8 cellular contexts compared by ENCODE assay signal in genomic region chr11:63635762-63636465, GRCh38. TPM values are rescaled to one million over a fixed set of nuclear protein-coding genes. Genes with fewer than 3 reads are reported as not detected.
DNase-seq lines count a peak whose midpoint lies in the region; ATAC-seq, FAIRE-seq and TF ChIP-seq lines count a peak whose summit lies in the region.

No MANE protein-coding gene starts in this region.

- no peaks in the 10 kb centered on the region for H3K79me2 ChIP-seq in HepG2 (ENCODE audit: insufficient read depth, low read length)

- no peak overlapping the region for H3K4me2 ChIP-seq in HepG2 (ENCODE audit: low read depth, low read length)

- H3K36me3 ChIP-seq in HepG2 (replicated peaks in 1 of 2; ENCODE audit: control insufficient read depth in 1 of 2, insufficient read depth in 2 of 2, low read length in 2 of 2), result no peaks in the 10 kb centered on the region

- H3K27ac ChIP-seq in HepG2 (ENCODE audit: extremely low read length, insufficient read depth, low read length), result no peak overlapping the region

- TF ChIP-seq EP300 in HepG2 (IDR thresholded peaks at IDR 0.05; ENCODE audit: low read depth in 2 of 2, low read length in 2 of 2) (no peak), HepG2 (CRISPR knock-in tag; IDR thresholded peaks at IDR 0.05; ENCODE audit: borderline replicate concordance) (no peak)

- H3K4me1 ChIP-seq in HepG2 (ENCODE audit: insufficient read depth, low read length), result peaks cover 6% of the 10 kb centered on the region; the same call in 1 of the 2 replicates

- ATAC-seq in HepG2 (peak; percentile 77), HG03378 (IDR thresholded peaks at IDR 0.05; ENCODE audit: unreplicated experiment) (no peak)

- no peak for TF ChIP-seq POLR2A in HepG2 (IDR thresholded peaks at IDR 0.05; ENCODE audit: insufficient read depth in 1 of 2, low read depth in 2 of 2, low read length in 2 of 2)

- TF ChIP-seq CTCF in chondrocyte (IDR thresholded peaks at IDR 0.05) (peak; percentile 91), HepG2 (CRISPR knock-in tag; IDR thresholded peaks at IDR 0.05) (peak; percentile 89)

- no TSS peak for BruUV-seq in HepG2 (replicated peaks; lab: Mats Ljungman, UMichigan)

- in situ Hi-C loops in HepG2 (cut with HindIII; ENCODE audit: extremely low pct_ligation_motif_present, low pct_unique_long_range_greater_than_20kb), result loop anchor here (5.0 kb wide), 1 partner anchor 159 kb away; no protein-coding TSS in a partner anchor

- peak; percentile 87 for FAIRE-seq in HepG2 (lab: Jason Lieb, UNC)

- POLR2A ChIA-PET in HepG2 (lab: Yijun Ruan, JAX), result no interaction called here

- no peaks in the 10 kb centered on the region for H3K27me3 Mint-ChIP-seq in chondrocyte (ENCODE audit: low read depth)

- H2AFZ ChIP-seq in HepG2 (ENCODE audit: low read length), result no peak overlapping the region

- H4K20me1 ChIP-seq in HepG2 (ENCODE audit: insufficient read depth, low read length), result no peaks in the 10 kb centered on the region

- no peak overlapping the region for H3K9ac ChIP-seq in HepG2 (ENCODE audit: insufficient read depth, low read depth, low read length)

- 20% methylated on average over 10 of the region's 10 CpGs for WGBS in HepG2 (ENCODE audit: low lambda C conversion rate)

- peak; percentile 88 for TF ChIP-seq RAD21 in HepG2 (CRISPR knock-in tag; IDR thresholded peaks at IDR 0.05)

- DNase-seq in NK-92 treated with Interleukin-12 subunit alpha and Interleukin-12 subunit beta, amount 100 ng/mL, for 24 hours (lab: John Stamatoyannopoulos, UW), result peak; percentile 32
- DNase-seq in NK-92 (lab: John Stamatoyannopoulos, UW; ENCODE audit: unreplicated experiment) (no peak), NCI-H2196 (lab: John Stamatoyannopoulos, UW; ENCODE audit: unreplicated experiment) (peak; percentile 61), chondrocyte (ENCODE audit: low spot score) (no peak), HepG2 (ENCODE audit: low spot score) (peak; percentile 47)
- peak; percentile 55 to 75 for DNase-seq in activated CD4-positive, alpha-beta T cell treated with anti-CD3 and anti-CD28 coated beads for 4 hours
- DNase-seq in stimulated activated CD4-positive, alpha-beta T cell treated with anti-CD3 and anti-CD28 coated beads, TNF-alpha, amount 100 ng/mL, for 24 hours (ENCODE audit: low read depth in 3 of 3), result peak; percentile 33 to 57 (median 51)

- H3K4me3 ChIP-seq in HepG2 (replicated peaks in 1 of 3; ENCODE audit: insufficient read depth in 1 of 3, low read depth in 2 of 3, low read length in 3 of 3), result no peak overlapping the region

- CTCF ChIA-PET in HepG2 (lab: Yijun Ruan, JAX; ENCODE audit: low intra/inter-chr PET ratio, low total read pairs), result interaction anchor here (0.7 to 2.1 kb wide), 8 partner anchors 29 to 600 kb away, joined by 3 to 45 read pairs (median 6); no protein-coding TSS in a partner anchor

- no peaks in the 10 kb centered on the region; a peak in 2 of 5 replicates for H3K27me3 ChIP-seq in HepG2 (ENCODE audit: control insufficient read depth in 1 of 2, insufficient read depth in 2 of 2, low read length in 2 of 2)

- no peaks in the 10 kb centered on the region for H3K9me3 ChIP-seq in HepG2 (ENCODE audit: low read length)

- H3K9me3 Mint-ChIP-seq in chondrocyte (ENCODE audit: low read depth), result no peaks in the 10 kb centered on the region

- no peak overlapping the region for H3K4me3 Mint-ChIP-seq in chondrocyte (ENCODE audit: unreplicated experiment)

- H3K36me3 Mint-ChIP-seq in chondrocyte (ENCODE audit: low read depth), result peaks cover 24% of the 10 kb centered on the region

- intact Hi-C loops in HepG2 (cut with micrococcal nuclease; ENCODE audit: unreplicated experiment), result loop anchor here (1.0 to 5.0 kb wide), 3 partner anchors 43 to 729 kb away; no protein-coding TSS in a partner anchor

- H3K27ac Mint-ChIP-seq in chondrocyte (ENCODE audit: unreplicated experiment), result no peak overlapping the region

- H3K4me1 Mint-ChIP-seq in chondrocyte (ENCODE audit: low read depth), result peaks cover 12% of the 10 kb centered on the region

TF ChIP-seq in HepG2, 621 proteins besides CTCF, POLR2A, EP300 and RAD21 (continues in another document):
- no peak for TF ChIP-seq FOXC1 (CRISPR knock-in tag; IDR thresholded peaks at IDR 0.05; ENCODE audit: borderline replicate concordance)
- TF ChIP-seq SOX13 (IDR thresholded peaks at IDR 0.05), result no peak
- TF ChIP-seq SOX13 (CRISPR knock-in tag; conservative IDR thresholded peaks at IDR 0.05 in 1 of 2, IDR thresholded peaks at IDR 0.05 in 1 of 2), result no peak

RNA-seq across cellular contexts. Expression of gene PLAAT3, which starts 21.7 kb away (rescaled TPM):
- total RNA-seq in chondrocyte (9.3 to 22.0 TPM (median 21.2 TPM) in 3 replicates), HepG2 (2016; rRNA removed; fragmentation: Illumina TruSeq; extraction: Trizol) (9.3 and 10.2 TPM in 2 replicates)
- 3.6 and 6.6 TPM in 2 replicates for total RNA-seq in HepG2 (2016; cell fraction: cytosol; rRNA removed; fragmentation: Illumina TruSeq; extraction: Trizol; ENCODE audit: low read depth)
- total RNA-seq in HepG2 (2016; cell fraction: insoluble cytoplasmic fraction; rRNA removed; fragmentation: Illumina TruSeq; extraction: Trizol), result 7.3 and 9.9 TPM in 2 replicates
- 4.8 and 8.0 TPM in 2 replicates for total RNA-seq in HepG2 (2016; cell fraction: membrane; rRNA removed; fragmentation: Illumina TruSeq; extraction: Trizol)
- 2.6 and 3.3 TPM in 2 replicates for total RNA-seq in HepG2 (2016; cell fraction: nucleus; rRNA removed; fragmentation: Illumina TruSeq; extraction: Trizol)
- 16.4 and 17.2 TPM in 2 replicates for polyA plus RNA-seq in HepG2 (2011; rRNA removed)
- polyA plus RNA-seq in HepG2 (2011; cell fraction: cytosol; rRNA removed), result 235 and 350 TPM in 2 replicates
- 17.6 and 47.1 TPM in 2 replicates for polyA plus RNA-seq in HepG2 (2011; cell fraction: nucleus; rRNA removed)
- polyA plus RNA-seq in HepG2 (2012), result 9.6 and 14.5 TPM in 2 replicates
- polyA plus RNA-seq in HepG2 (2016; cell fraction: cytosol; fragmentation: Illumina TruSeq; extraction: Trizol; ENCODE audit: low read depth), result 6.6 and 11.3 TPM in 2 replicates
- 13.9 and 14.7 TPM in 2 replicates for polyA plus RNA-seq in HepG2 (2016; cell fraction: insoluble cytoplasmic fraction; fragmentation: Illumina TruSeq; extraction: Trizol; ENCODE audit: low read depth)
- polyA plus RNA-seq in HepG2 (2016; cell fraction: membrane; fragmentation: Illumina TruSeq; extraction: Trizol; ENCODE audit: low read depth), result 7.9 and 11.4 TPM in 2 replicates
- 6.0 and 6.3 TPM in 2 replicates for polyA plus RNA-seq in HepG2 (2016; cell fraction: nucleus; fragmentation: Illumina TruSeq; extraction: Trizol; ENCODE audit: insufficient read depth, low read depth)
- polyA minus RNA-seq in HepG2 (2011; rRNA and poly(A)+ RNA removed; ENCODE audit: low replicate concordance), result 18.0 and 61.6 TPM in 2 replicates
- polyA minus RNA-seq in HepG2 (2011; cell fraction: cytosol; rRNA and poly(A)+ RNA removed), result 4.5 and 6.8 TPM in 2 replicates
- polyA minus RNA-seq in HepG2 (2011; cell fraction: nucleus; rRNA and poly(A)+ RNA removed), result 3.5 and 3.7 TPM in 2 replicates

RNA-seq across cellular contexts. Expression of gene ATL3, which starts 35.3 kb away (rescaled TPM):
- total RNA-seq in chondrocyte (111 to 137 TPM (median 136 TPM) in 3 replicates), HepG2 (2016; rRNA removed; fragmentation: Illumina TruSeq; extraction: Trizol) (not detected in 2 replicates)
- not detected in 2 replicates for total RNA-seq in HepG2 (2016; cell fraction: cytosol; rRNA removed; fragmentation: Illumina TruSeq; extraction: Trizol; ENCODE audit: low read depth)
- total RNA-seq in HepG2 (2016; cell fraction: insoluble cytoplasmic fraction; rRNA removed; fragmentation: Illumina TruSeq; extraction: Trizol), result not detected in 2 replicates
- total RNA-seq in HepG2 (2016; cell fraction: membrane; rRNA removed; fragmentation: Illumina TruSeq; extraction: Trizol), result not detected in 2 replicates
- total RNA-seq in HepG2 (2016; cell fraction: nucleus; rRNA removed; fragmentation: Illumina TruSeq; extraction: Trizol), result not detected in 2 replicates
- not detected in 2 replicates for polyA plus RNA-seq in HepG2 (2011; rRNA removed)
- polyA plus RNA-seq in HepG2 (2011; cell fraction: cytosol; rRNA removed), result 0.01 and 0.03 TPM in 2 replicates
- polyA plus RNA-seq in HepG2 (2011; cell fraction: nucleus; rRNA removed), result not detected in 2 replicates
- 0.05 and 0.08 TPM in 2 replicates for polyA plus RNA-seq in HepG2 (2012)
- polyA plus RNA-seq in HepG2 (2016; cell fraction: cytosol; fragmentation: Illumina TruSeq; extraction: Trizol; ENCODE audit: low read depth), result not detected in 2 replicates
- not detected in 2 replicates for polyA plus RNA-seq in HepG2 (2016; cell fraction: insoluble cytoplasmic fraction; fragmentation: Illumina TruSeq; extraction: Trizol; ENCODE audit: low read depth)
- not detected in 2 replicates for polyA plus RNA-seq in HepG2 (2016; cell fraction: membrane; fragmentation: Illumina TruSeq; extraction: Trizol; ENCODE audit: low read depth)
- not detected in 2 replicates for polyA plus RNA-seq in HepG2 (2016; cell fraction: nucleus; fragmentation: Illumina TruSeq; extraction: Trizol; ENCODE audit: insufficient read depth, low read depth)
- polyA minus RNA-seq in HepG2 (2011; rRNA and poly(A)+ RNA removed; ENCODE audit: low replicate concordance), result 0.14 and 84.0 TPM in 2 replicates
- polyA minus RNA-seq in HepG2 (2011; cell fraction: cytosol; rRNA and poly(A)+ RNA removed), result 0.20 and 0.26 TPM in 2 replicates
- 0.12 and 0.26 TPM in 2 replicates for polyA minus RNA-seq in HepG2 (2011; cell fraction: nucleus; rRNA and poly(A)+ RNA removed)

RNA-seq across cellular contexts. Expression of gene RTN3, which starts 45.4 kb away (rescaled TPM):
- total RNA-seq in chondrocyte (88.0 to 88.5 TPM (median 88.5 TPM) in 3 replicates), HepG2 (2016; rRNA removed; fragmentation: Illumina TruSeq; extraction: Trizol) (25.3 and 32.2 TPM in 2 replicates)
- total RNA-seq in HepG2 (2016; cell fraction: cytosol; rRNA removed; fragmentation: Illumina TruSeq; extraction: Trizol; ENCODE audit: low read depth), result 6.0 and 7.1 TPM in 2 replicates
- total RNA-seq in HepG2 (2016; cell fraction: insoluble cytoplasmic fraction; rRNA removed; fragmentation: Illumina TruSeq; extraction: Trizol), result 24.1 and 33.0 TPM in 2 replicates
- total RNA-seq in HepG2 (2016; cell fraction: membrane; rRNA removed; fragmentation: Illumina TruSeq; extraction: Trizol), result 18.8 and 21.8 TPM in 2 replicates
- 37.5 and 48.5 TPM in 2 replicates for total RNA-seq in HepG2 (2016; cell fraction: nucleus; rRNA removed; fragmentation: Illumina TruSeq; extraction: Trizol)
- polyA plus RNA-seq in HepG2 (2011; rRNA removed), result 40.9 and 41.1 TPM in 2 replicates
- 27.7 and 44.5 TPM in 2 replicates for polyA plus RNA-seq in HepG2 (2011; cell fraction: cytosol; rRNA removed)
- polyA plus RNA-seq in HepG2 (2011; cell fraction: nucleus; rRNA removed), result 13.5 and 18.5 TPM in 2 replicates
- polyA plus RNA-seq in HepG2 (2012), result 63.0 and 66.0 TPM in 2 replicates
- 11.5 and 12.5 TPM in 2 replicates for polyA plus RNA-seq in HepG2 (2016; cell fraction: cytosol; fragmentation: Illumina TruSeq; extraction: Trizol; ENCODE audit: low read depth)
- polyA plus RNA-seq in HepG2 (2016; cell fraction: insoluble cytoplasmic fraction; fragmentation: Illumina TruSeq; extraction: Trizol; ENCODE audit: low read depth), result 44.2 and 48.6 TPM in 2 replicates
- 24.5 and 24.9 TPM in 2 replicates for polyA plus RNA-seq in HepG2 (2016; cell fraction: membrane; fragmentation: Illumina TruSeq; extraction: Trizol; ENCODE audit: low read depth)
- polyA plus RNA-seq in HepG2 (2016; cell fraction: nucleus; fragmentation: Illumina TruSeq; extraction: Trizol; ENCODE audit: insufficient read depth, low read depth), result 94.3 and 102 TPM in 2 replicates
- polyA minus RNA-seq in HepG2 (2011; rRNA and poly(A)+ RNA removed; ENCODE audit: low replicate concordance), result 63.3 and 204 TPM in 2 replicates
- polyA minus RNA-seq in HepG2 (2011; cell fraction: cytosol; rRNA and poly(A)+ RNA removed), result 40.9 and 50.4 TPM in 2 replicates
- polyA minus RNA-seq in HepG2 (2011; cell fraction: nucleus; rRNA and poly(A)+ RNA removed), result 16.9 and 23.7 TPM in 2 replicates

Comparison
In these comparisons a context has a peak if more than half of its experiments do, and no peak if none do; other contexts are left out.
1. DNase-seq: peak in NK-92 treated with Interleukin-12 subunit alpha and Interleukin-12 subunit beta, amount 100 ng/mL, for 24 hours (single experiment), NCI-H2196 (single experiment), activated CD4-positive, alpha-beta T cell treated with anti-CD3 and anti-CD28 coated beads for 4 hours (2 of 2), HepG2 (single experiment) and stimulated activated CD4-positive, alpha-beta T cell treated with anti-CD3 and anti-CD28 coated beads, TNF-alpha, amount 100 ng/mL, for 24 hours (3 of 3); none in NK-92 (single experiment) and chondrocyte (single experiment).
2. RNA of gene ATL3, which starts 35.3 kb away (total RNA-seq): 111 to 137 TPM in chondrocyte; not detected in HepG2; every median in the first group is over 100 times any median in the second.